In the genomic region with DNA sequence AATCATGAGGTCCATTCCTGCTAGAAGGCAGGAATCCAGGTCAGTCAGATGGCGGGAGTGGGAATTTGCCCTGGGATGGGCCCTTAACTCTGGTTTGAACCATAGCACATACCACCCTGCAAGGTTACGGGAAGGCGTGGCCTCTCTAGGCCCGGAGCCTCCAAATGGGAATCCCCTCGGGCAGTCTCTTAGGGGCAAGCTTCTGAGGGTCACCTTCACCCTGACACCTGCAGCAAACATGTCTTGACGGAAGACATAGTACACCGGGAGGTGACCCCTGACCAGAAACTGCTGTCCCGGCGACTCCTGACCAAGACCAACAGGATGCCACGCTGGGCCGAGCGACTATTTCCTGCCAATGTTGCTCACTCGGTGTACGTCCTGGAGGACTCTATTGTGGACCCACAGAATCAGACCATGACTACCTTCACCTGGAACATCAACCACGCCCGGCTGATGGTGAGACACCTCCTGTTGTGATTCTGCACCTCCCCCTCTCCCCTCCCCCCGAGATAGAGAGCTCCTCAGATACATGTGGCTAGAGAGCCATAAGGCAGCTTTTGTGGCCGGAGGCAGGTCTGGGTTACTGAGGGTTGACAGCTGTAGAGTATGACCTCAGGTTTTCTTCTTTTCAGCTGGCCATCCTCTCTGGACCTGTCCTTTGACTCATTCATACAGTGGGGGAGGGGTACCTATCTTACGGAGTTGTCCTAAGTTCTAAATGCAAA, we compare ENCODE assay signal across 6 cellular contexts. TPM values are rescaled to one million over a fixed set of nuclear protein-coding genes. Genes with fewer than 3 reads are reported as not detected.
A peak's percentile ranks its signal among the peaks of the same experiment; 100 is the strongest.
DNase-seq lines count a peak whose midpoint lies in the region; ATAC-seq, FAIRE-seq and TF ChIP-seq lines count a peak whose summit lies in the region.

No MANE protein-coding gene starts in this region.

- H4K91ac ChIP-seq in H1 (replicated peaks; ENCODE audit: insufficient read length, low read length), result no peak overlapping the region

- H2BK120ac ChIP-seq in H1 (replicated peaks; ENCODE audit: low read depth, low read length), result no peak overlapping the region

- H2BK15ac ChIP-seq in H1 (ENCODE audit: low read length), result no peak overlapping the region

- no peak overlapping the region for H3K14ac ChIP-seq in H1 (ENCODE audit: insufficient read length)

- H3K4me3 Mint-ChIP-seq in stimulated activated naive CD8-positive, alpha-beta T cell treated with anti-CD3 and anti-CD28 coated beads, Interleukin-15, Interleukin-2, amounts not matched to agents 100 ng/mL and 50 ng/mL, for 24 hours, result peak overlapping the region; percentile 97

- no peak for ATAC-seq in stimulated activated naive CD8-positive, alpha-beta T cell treated with anti-CD3 and anti-CD28 coated beads, Interleukin-15, Interleukin-2, amounts not matched to agents 100 U/mL and 50 U/mL, for 24 hours
- no peak for ATAC-seq in HG03378 (IDR thresholded peaks at IDR 0.05; ENCODE audit: unreplicated experiment)

- peak overlapping the region; percentile 12 for H3K4ac ChIP-seq in H1 (replicated peaks; ENCODE audit: insufficient read length, low read depth, low read length)

- DNase-seq in stimulated activated naive CD8-positive, alpha-beta T cell treated with anti-CD3 and anti-CD28 coated beads, Interleukin-15, Interleukin-2, amounts not matched to agents 100 U/mL and 50 U/mL, for 24 hours, result no peak
- no peak for DNase-seq in H1 (ENCODE audit: low read depth in 1 of 2, low spot score in 2 of 2)
- DNase-seq in spleen, result peak; percentile 86
- DNase-seq in NCI-H146 treated with DMSO at 0.1 percent for 48 hours (lab: John Stamatoyannopoulos, UW; ENCODE audit: unreplicated experiment), result no peak

- intact Hi-C loops in spleen (cut with DNase I; ENCODE audit: low total_unique reads), result loop anchor here (10.0 kb wide), 1 partner anchor 190 kb away; no protein-coding TSS in a partner anchor

- H3K4me2 ChIP-seq in H1 (ENCODE audit: insufficient read depth in 1 of 2, low read depth in 2 of 2, low read length in 2 of 2), result peak overlapping the region; percentile 67 to 96

- H2BK5ac ChIP-seq in H1 (ENCODE audit: low read depth, low read length), result peak overlapping the region; percentile 63; the same call in 1 of the 2 replicates

- TF ChIP-seq RAD21 in H1 (IDR thresholded peaks at IDR 0.05 in 1 of 2, conservative IDR thresholded peaks at IDR 0.05 in 1 of 2; ENCODE audit: low read depth in 2 of 2, low read length in 2 of 2), result no peak

- no peak overlapping the region for H4K8ac ChIP-seq in H1 (ENCODE audit: extremely low read depth, insufficient read depth, low read length)

- peak overlapping the region; percentile 43 for H3K27ac ChIP-seq in H1 (ENCODE audit: low read depth, low read length)
- peak overlapping the region; percentile 19 to 94 (median 90) for H3K27ac ChIP-seq in spleen

- TF ChIP-seq POLR2A in H1 (IDR thresholded peaks at IDR 0.05; ENCODE audit: control extremely low read depth in 1 of 2, low read depth in 2 of 2, low read length in 2 of 2), result no peak
- TF ChIP-seq POLR2A in spleen (IDR thresholded peaks at IDR 0.05), result no peak

- H3K36me3 ChIP-seq in H1 (ENCODE audit: control insufficient read depth in 2 of 4, insufficient read depth in 4 of 4, low read length in 3 of 4) (peaks cover 3 to 27% (median 13%) of the 10 kb centered on the region in 4 experiments; a peak in 6 of 8 replicates), spleen (peaks cover 0 to 62% (median 30%) of the 10 kb centered on the region in 6 donors)

- 0 out of 2 replicates have a peak overlapping the region, but pooled peaks have one; percentile 60 for H2BK12ac ChIP-seq in H1 (ENCODE audit: low read depth, low read length)

- H3K9ac ChIP-seq in H1 (replicated peaks in 1 of 4; ENCODE audit: extremely low read depth in 1 of 4, low read depth in 3 of 4, low read length in 3 of 4), result peak overlapping the region in 3 of 4 experiments; percentile 81 to 95 (median 87); a peak in 6 of 7 replicates

- POLR2A ChIA-PET in H1 (lab: Charles Lee; ENCODE audit: partially characterized antibody), result interaction anchor here (0.7 to 12.1 kb wide), 7 partner anchors 55 to 182 kb away, joined by 3 to 111 read pairs (median 4); a partner anchor contains a TSS

- WGBS in H1 (ENCODE audit: extremely low coverage in 1 of 2, insufficient coverage in 1 of 2, insufficient read length in 1 of 2, insufficient replicate concordance in 2 of 2, low coverage in 1 of 2, low lambda C conversion rate in 2 of 2, missing lambda C conversion rate in 1 of 2), 2 experiments, result 71% methylated on average over 17 of the region's 19 CpGs; no CpG with 5 or more reads in 1 of the 2 experiments
- 23 to 34% (median 26%) methylated on average over 14 to 19 of the region's 19 CpGs for WGBS in spleen, 5 donors

- no peak for FAIRE-seq in H1 (lab: Jason Lieb, UNC)

- no peak overlapping the region for H3K18ac ChIP-seq in H1 (ENCODE audit: extremely low read depth, low read length)

- H2AK5ac ChIP-seq in H1 (ENCODE audit: low read depth, low read length), result no peak overlapping the region

- no peak overlapping the region for H2BK20ac ChIP-seq in H1 (ENCODE audit: low read length)

- no peak for TF ChIP-seq EP300 in H1 (IDR thresholded peaks at IDR 0.05; ENCODE audit: borderline replicate concordance in 1 of 2, low read depth in 2 of 2, low read length in 2 of 2)

- peaks cover 9 to 13% of the 10 kb centered on the region in 2 experiments for H4K20me1 ChIP-seq in H1 (replicated peaks in 1 of 2; ENCODE audit: control insufficient read depth in 1 of 2, insufficient read depth in 2 of 2, low read length in 2 of 2)

- H3K27me3 Mint-ChIP-seq in stimulated activated naive CD8-positive, alpha-beta T cell treated with anti-CD3 and anti-CD28 coated beads, Interleukin-15, Interleukin-2, amounts not matched to agents 100 ng/mL and 50 ng/mL, for 24 hours, result no peaks in the 10 kb centered on the region

- no peak for TF ChIP-seq CTCF in H1 (IDR thresholded peaks at IDR 0.05; ENCODE audit: control extremely low read depth in 1 of 3, insufficient read depth in 1 of 3, low read depth in 1 of 3, low read length in 3 of 3)
- no peak for TF ChIP-seq CTCF in spleen (IDR thresholded peaks at IDR 0.05 in 8 of 11, conservative IDR thresholded peaks at IDR 0.05 in 3 of 11)

- H2AFZ ChIP-seq in H1 (ENCODE audit: low read length), result no peak overlapping the region

- H3K27me3 ChIP-seq in H1 (replicated peaks in 1 of 4; ENCODE audit: control insufficient read depth in 3 of 4, extremely low read depth in 1 of 4, insufficient read depth in 3 of 4, low read length in 3 of 4) (no peaks in the 10 kb centered on the region), spleen (replicated peaks in 1 of 7) (no peaks in the 10 kb centered on the region)

- CTCF ChIA-PET in H1 (lab: Charles Lee; ENCODE audit: partially characterized antibody), result interaction anchor here (0.7 to 1.4 kb wide), 3 partner anchors 74 to 232 kb away, joined by 3 read pairs; no protein-coding TSS in a partner anchor

- H3K4me3 ChIP-seq in H1 (ENCODE audit: extremely low read depth in 1 of 4, insufficient read depth in 2 of 4, low read depth in 3 of 4, low read length in 4 of 4) (peak overlapping the region; percentile 91 to 99 (median 94)), spleen (peak overlapping the region; percentile 77 to 99 (median 96))

- H3K36me3 Mint-ChIP-seq in stimulated activated naive CD8-positive, alpha-beta T cell treated with anti-CD3 and anti-CD28 coated beads, Interleukin-15, Interleukin-2, amounts not matched to agents 100 ng/mL and 50 ng/mL, for 24 hours (ENCODE audit: low read depth), result peaks cover 46% of the 10 kb centered on the region

- H3K23me2 ChIP-seq in H1 (ENCODE audit: low read depth, low read length), result peaks cover 13% of the 10 kb centered on the region; the same call in 1 of the 2 replicates

- H3K4me1 Mint-ChIP-seq in stimulated activated naive CD8-positive, alpha-beta T cell treated with anti-CD3 and anti-CD28 coated beads, Interleukin-15, Interleukin-2, amounts not matched to agents 100 ng/mL and 50 ng/mL, for 24 hours (ENCODE audit: low read depth), result peaks cover 63% of the 10 kb centered on the region

- H4K5ac ChIP-seq in H1 (ENCODE audit: insufficient read length, low read depth, low read length), result no peak overlapping the region

- H3K23ac ChIP-seq in H1 (ENCODE audit: insufficient read length), result no peak overlapping the region

- H3K9me3 Mint-ChIP-seq in stimulated activated naive CD8-positive, alpha-beta T cell treated with anti-CD3 and anti-CD28 coated beads, Interleukin-15, Interleukin-2, amounts not matched to agents 100 ng/mL and 50 ng/mL, for 24 hours, result no peaks in the 10 kb centered on the region

- H3K4me1 ChIP-seq in H1 (replicated peaks in 1 of 4; ENCODE audit: control insufficient read depth in 3 of 4, insufficient read depth in 4 of 4, low read length in 3 of 4) (peaks cover 0 to 18% (median 5%) of the 10 kb centered on the region in 4 experiments; a peak in 5 of 7 replicates), spleen (peaks cover 51 to 95% (median 92%) of the 10 kb centered on the region in 6 donors)

- peaks cover 9% of the 10 kb centered on the region for H3K79me1 ChIP-seq in H1 (ENCODE audit: low read depth, low read length)

- H3K9me3 ChIP-seq in H1 (ENCODE audit: insufficient read depth in 2 of 2, low read depth in 1 of 2, low read length in 1 of 2) (no peaks in the 10 kb centered on the region), spleen (no peaks in the 10 kb centered on the region)

- no peak overlapping the region for H3K56ac ChIP-seq in H1 (replicated peaks; ENCODE audit: insufficient read length, low read depth, low read length)

- H3K27ac Mint-ChIP-seq in stimulated activated naive CD8-positive, alpha-beta T cell treated with anti-CD3 and anti-CD28 coated beads, Interleukin-15, Interleukin-2, amounts not matched to agents 100 ng/mL and 50 ng/mL, for 24 hours, result peak overlapping the region; percentile 94

- peaks cover 10 to 19% of the 10 kb centered on the region in 2 experiments for H3K79me2 ChIP-seq in H1 (ENCODE audit: control insufficient read depth in 1 of 2, insufficient read depth in 2 of 2, low read length in 2 of 2)

RNA-seq across cellular contexts. Expression of a gene that starts 1.0 kb away (rescaled TPM):
- total RNA-seq in H1 (2021; fragmentation: NEBNext Ultra II Directional; extraction: Animal tissue kit (Norgen Biotek cat#: 25700)), result 272 and 279 TPM in 2 replicates
- polyA plus RNA-seq in H1 (2011; rRNA removed) (428 and 479 TPM in 2 replicates), spleen (100 to 1,000 TPM; 131 to 174 (median 154) TPM)
- polyA plus RNA-seq in H1 (2011; cell fraction: cytosol; rRNA removed), result 409 TPM
- polyA plus RNA-seq in H1 (2011; cell fraction: nucleus; rRNA removed), result 296 TPM
- 186 to 280 TPM (median 269 TPM) in 4 replicates for polyA plus RNA-seq in H1 (2012, experiment 1 of 2)
- 318 TPM for polyA plus RNA-seq in H1 (2012, experiment 2 of 2)
- 258 TPM for polyA plus RNA-seq in H1 (2013, experiment 1 of 2)
- 262 TPM for polyA plus RNA-seq in H1 (2013, experiment 2 of 2)
- 147 and 156 TPM in 2 replicates for polyA minus RNA-seq in H1 (2011; rRNA and poly(A)+ RNA removed)
- 108 TPM for polyA minus RNA-seq in H1 (2011; cell fraction: cytosol; rRNA and poly(A)+ RNA removed)
- polyA minus RNA-seq in H1 (2011; cell fraction: nucleus; rRNA and poly(A)+ RNA removed), result 91.3 TPM
- total RNA-seq in spleen, result 100 to 1,000 TPM in 5 of 7 donors, 10 to 100 TPM in 2; 74.5 to 173 (median 106) TPM

RNA-seq across cellular contexts. Expression of a gene that starts 1.0 kb away (rescaled TPM):
- 18.8 and 20.5 TPM in 2 replicates for total RNA-seq in H1 (2021; fragmentation: NEBNext Ultra II Directional; extraction: Animal tissue kit (Norgen Biotek cat#: 25700))
- polyA plus RNA-seq in H1 (2011; rRNA removed), result 33.8 and 40.4 TPM in 2 replicates
- polyA plus RNA-seq in H1 (2011; cell fraction: cytosol; rRNA removed), result 52.6 TPM
- 81.7 TPM for polyA plus RNA-seq in H1 (2011; cell fraction: nucleus; rRNA removed)
- 19.8 to 29.6 TPM (median 28.3 TPM) in 4 replicates for polyA plus RNA-seq in H1 (2012, experiment 1 of 2)
- polyA plus RNA-seq in H1 (2012, experiment 2 of 2), result 14.1 TPM
- 18.6 TPM for polyA plus RNA-seq in H1 (2013, experiment 1 of 2)
- polyA plus RNA-seq in H1 (2013, experiment 2 of 2), result 17.5 TPM
- polyA minus RNA-seq in H1 (2011; rRNA and poly(A)+ RNA removed), result 12.4 and 12.6 TPM in 2 replicates
- 11.3 TPM for polyA minus RNA-seq in H1 (2011; cell fraction: cytosol; rRNA and poly(A)+ RNA removed)
- 20.1 TPM for polyA minus RNA-seq in H1 (2011; cell fraction: nucleus; rRNA and poly(A)+ RNA removed)
- total RNA-seq in spleen, result 10 to 100 TPM; 52.1 to 90.4 (median 80.8) TPM
- 100 to 1,000 TPM in 2 of 3 donors, 10 to 100 TPM in 1; 90.6 to 181 (median 170) TPM for polyA plus RNA-seq in spleen

RNA-seq across cellular contexts. Expression of a gene that starts 7.1 kb away (rescaled TPM):
- 7.7 and 10.3 TPM in 2 replicates for total RNA-seq in H1 (2021; fragmentation: NEBNext Ultra II Directional; extraction: Animal tissue kit (Norgen Biotek cat#: 25700))
- polyA plus RNA-seq in H1 (2011; rRNA removed) (6.5 and 10.3 TPM in 2 replicates), spleen (10 to 100 TPM; 25.9 to 32.5 (median 26.2) TPM)
- 10.7 TPM for polyA plus RNA-seq in H1 (2011; cell fraction: cytosol; rRNA removed)
- 27.9 TPM for polyA plus RNA-seq in H1 (2011; cell fraction: nucleus; rRNA removed)
- 3.9 to 8.1 TPM (median 7.3 TPM) in 4 replicates for polyA plus RNA-seq in H1 (2012, experiment 1 of 2)
- polyA plus RNA-seq in H1 (2012, experiment 2 of 2), result 5.9 TPM
- polyA plus RNA-seq in H1 (2013, experiment 1 of 2), result 5.5 TPM
- 4.8 TPM for polyA plus RNA-seq in H1 (2013, experiment 2 of 2)
- 0.78 and 1.5 TPM in 2 replicates for polyA minus RNA-seq in H1 (2011; rRNA and poly(A)+ RNA removed)
- polyA minus RNA-seq in H1 (2011; cell fraction: cytosol; rRNA and poly(A)+ RNA removed), result 4.9 TPM
- polyA minus RNA-seq in H1 (2011; cell fraction: nucleus; rRNA and poly(A)+ RNA removed), result 7.6 TPM
- 10 to 100 TPM; 19.3 to 80.7 (median 26.7) TPM for total RNA-seq in spleen

RNA-seq across cellular contexts. Expression of a gene that starts 46.9 kb away (rescaled TPM):
- total RNA-seq in H1 (2021; fragmentation: NEBNext Ultra II Directional; extraction: Animal tissue kit (Norgen Biotek cat#: 25700)), result 116 and 119 TPM in 2 replicates
- polyA plus RNA-seq in H1 (2011; rRNA removed) (225 and 357 TPM in 2 replicates), spleen (10 to 100 TPM; 50.1 to 96.6 (median 72.5) TPM)
- 233 TPM for polyA plus RNA-seq in H1 (2011; cell fraction: cytosol; rRNA removed)
- polyA plus RNA-seq in H1 (2011; cell fraction: nucleus; rRNA removed), result 287 TPM
- polyA plus RNA-seq in H1 (2012, experiment 1 of 2), result 71.3 to 172 TPM (median 159 TPM) in 4 replicates
- 312 TPM for polyA plus RNA-seq in H1 (2012, experiment 2 of 2)
- 320 TPM for polyA plus RNA-seq in H1 (2013, experiment 1 of 2)
- 368 TPM for polyA plus RNA-seq in H1 (2013, experiment 2 of 2)
- polyA minus RNA-seq in H1 (2011; rRNA and poly(A)+ RNA removed), result 177 and 184 TPM in 2 replicates
- polyA minus RNA-seq in H1 (2011; cell fraction: cytosol; rRNA and poly(A)+ RNA removed), result 176 TPM
- 115 TPM for polyA minus RNA-seq in H1 (2011; cell fraction: nucleus; rRNA and poly(A)+ RNA removed)
- total RNA-seq in spleen, result 100 to 1,000 TPM in 4 of 7 donors, 10 to 100 TPM in 3; 92.4 to 211 (median 109) TPM

RNA-seq across cellular contexts. Expression of a gene that starts 53.2 kb away (rescaled TPM):
- total RNA-seq in H1 (2021; fragmentation: NEBNext Ultra II Directional; extraction: Animal tissue kit (Norgen Biotek cat#: 25700)), result 20.6 and 24.4 TPM in 2 replicates
- 46.1 and 66.5 TPM in 2 replicates for polyA plus RNA-seq in H1 (2011; rRNA removed)
- polyA plus RNA-seq in H1 (2011; cell fraction: cytosol; rRNA removed), result 51.6 TPM
- 82.0 TPM for polyA plus RNA-seq in H1 (2011; cell fraction: nucleus; rRNA removed)
- 20.9 to 27.7 TPM (median 23.7 TPM) in 4 replicates for polyA plus RNA-seq in H1 (2012, experiment 1 of 2)
- 29.1 TPM for polyA plus RNA-seq in H1 (2012, experiment 2 of 2)
- polyA plus RNA-seq in H1 (2013, experiment 1 of 2), result 36.7 TPM
- polyA plus RNA-seq in H1 (2013, experiment 2 of 2), result 35.2 TPM
- 11.1 and 11.2 TPM in 2 replicates for polyA minus RNA-seq in H1 (2011; rRNA and poly(A)+ RNA removed)
- 12.8 TPM for polyA minus RNA-seq in H1 (2011; cell fraction: cytosol; rRNA and poly(A)+ RNA removed)
- polyA minus RNA-seq in H1 (2011; cell fraction: nucleus; rRNA and poly(A)+ RNA removed), result 22.4 TPM
- 100 to 1,000 TPM in 1 of 7 donors, 10 to 100 TPM in 6; 61.5 to 111 (median 77.1) TPM for total RNA-seq in spleen
- 10 to 100 TPM; 45.3 to 95.9 (median 61.6) TPM for polyA plus RNA-seq in spleen
